In the genomic region with DNA sequence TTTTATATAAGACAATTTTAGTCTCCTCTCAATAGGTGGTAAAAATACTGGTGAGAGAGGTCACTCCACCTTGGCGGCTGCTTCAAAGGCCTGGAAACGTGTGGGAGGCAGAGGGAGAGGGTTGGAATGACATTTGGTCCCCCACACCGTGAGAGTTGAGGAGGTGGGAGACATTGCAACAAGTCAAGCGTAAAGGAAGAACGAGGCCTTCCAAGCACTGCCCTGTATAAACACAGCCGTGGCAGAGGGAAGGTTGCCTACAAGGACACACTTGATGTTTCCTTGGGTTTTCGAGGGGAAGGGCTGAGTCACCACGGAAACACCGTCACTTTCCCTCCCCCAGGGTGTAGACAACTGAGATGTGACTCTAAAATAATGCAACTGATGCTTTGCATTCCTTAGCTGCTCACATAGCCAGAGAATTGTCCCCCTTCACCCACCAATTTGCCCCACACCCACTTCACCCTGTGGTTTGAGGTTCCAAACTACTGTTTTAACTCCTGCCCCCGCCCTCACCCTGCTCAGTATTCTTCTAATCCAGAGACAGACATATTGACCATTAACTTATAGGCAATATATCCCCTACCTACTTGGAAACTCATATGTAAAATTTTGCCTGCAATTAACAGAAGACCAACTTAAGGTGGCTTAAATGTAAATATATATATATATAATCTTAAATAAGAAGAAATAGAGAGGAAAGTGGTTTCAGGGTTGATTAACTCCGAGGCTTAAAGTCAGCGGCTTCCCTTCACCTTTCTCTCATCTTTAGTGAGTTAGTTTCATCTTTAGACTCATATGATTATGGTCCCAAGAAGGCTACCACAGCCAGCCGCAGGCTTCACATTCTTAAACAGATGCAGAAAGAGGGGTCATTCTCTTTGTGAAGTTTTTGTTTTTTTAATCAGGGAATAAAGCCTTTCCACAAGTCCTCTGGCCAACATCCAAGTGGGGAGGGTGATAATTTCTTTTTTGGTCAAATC, we compare ENCODE assay signal across 14 cellular contexts. TPM values are rescaled to one million over a fixed set of nuclear protein-coding genes. Genes with fewer than 3 reads are reported as not detected.
DNase-seq lines count a peak whose midpoint lies in the region; ATAC-seq and TF ChIP-seq lines count a peak whose summit lies in the region.
"Had no signal": no experiment of that assay in that cellular context is flagged by ENCODE, and none has a peak within 500 bp of the region (broad histone marks: within the 10 kb centered on the region; RNA-seq: fewer than 3 reads in every experiment).

No MANE protein-coding gene starts in this region.

- no peaks in the 10 kb centered on the region for H3F3A ChIP-seq in PC-3 (ENCODE audit: low read length, unreplicated experiment)

- intact Hi-C loops in PC-3 (cut with micrococcal nuclease): no loop called here
- intact Hi-C loops in activated CD4-positive, alpha-beta T cell treated with anti-CD3 and anti-CD28 coated beads, Interleukin-2, amount 10 ng/mL, durations not matched to agents 24 days and 14 days (cut with micrococcal nuclease): no loop called here

- no peaks in the 10 kb centered on the region for H3K4me1 Mint-ChIP-seq in activated CD4-positive, alpha-beta T cell treated with anti-CD3 and anti-CD28 coated beads, Interleukin-2, amount 10 ng/mL, durations not matched to agents 24 days and 14 days

- H3K9me3 ChIP-seq in PC-3 (ENCODE audit: low read length): no peaks in the 10 kb centered on the region
- H3K9me3 ChIP-seq: heart right ventricle, spleen had no signal

- H3K27ac Mint-ChIP-seq in activated CD4-positive, alpha-beta T cell treated with anti-CD3 and anti-CD28 coated beads, Interleukin-2, amount 10 ng/mL, durations not matched to agents 24 days and 14 days: no peak overlapping the region
- H3K27ac Mint-ChIP-seq: activated T-helper 2 cell treated with anti-CD3 and anti-CD28 coated beads, Interferon-gamma antibody, Interleukin-2, Interleukin-4, amounts not matched to agents 10 μg/mL and 5 μg/mL and 100 μg/mL, durations not matched to agents 14 hours and 24 hours and 36 hours; dendritic cell treated with granulocyte-macrophage colony-stimulating factor and Interleukin-4, amounts not matched to agents 40 ng/mL and 50 ng/mL, for 4 days had no signal

- H3K4me1 ChIP-seq in PC-3 (ENCODE audit: insufficient read depth, low read length): 0 out of 2 replicates have a peak, but pooled peaks cover 4% of the 10 kb centered on the region
- H3K4me1 ChIP-seq: heart right ventricle, spleen had no signal

- H3K36me3 Mint-ChIP-seq in activated CD4-positive, alpha-beta T cell treated with anti-CD3 and anti-CD28 coated beads, Interleukin-2, amount 10 ng/mL, durations not matched to agents 24 days and 14 days (ENCODE audit: low read depth): no peaks in the 10 kb centered on the region

- CTCF ChIA-PET in PC-3 (lab: Charles Lee): no interaction called here

- H3K36me3 ChIP-seq in PC-3 (ENCODE audit: low read depth, low read length): no peaks in the 10 kb centered on the region
- H3K36me3 ChIP-seq: heart right ventricle, spleen had no signal

- H3K27me3 ChIP-seq in PC-3 (ENCODE audit: low read length): no peaks in the 10 kb centered on the region
- H3K27me3 ChIP-seq: spleen had no signal

- no peaks in the 10 kb centered on the region for H3K9me2 ChIP-seq in PC-3 (replicated peaks; ENCODE audit: low read length)

- no TSS peak for BruUV-seq in PC-3 (replicated peaks; lab: Mats Ljungman, UMichigan)

- H2AFZ ChIP-seq in PC-3 (ENCODE audit: low read length): no peak overlapping the region

- H4K20me1 ChIP-seq in PC-3 (ENCODE audit: low read length): no peaks in the 10 kb centered on the region

- no peak overlapping the region for H3K4me3 Mint-ChIP-seq in activated CD4-positive, alpha-beta T cell treated with anti-CD3 and anti-CD28 coated beads, Interleukin-2, amount 10 ng/mL, durations not matched to agents 24 days and 14 days
- H3K4me3 Mint-ChIP-seq: dendritic cell treated with granulocyte-macrophage colony-stimulating factor and Interleukin-4, amounts not matched to agents 40 ng/mL and 50 ng/mL, for 4 days had no signal

- peak; percentile 84 for ATAC-seq in GM21526 (IDR thresholded peaks at IDR 0.05; ENCODE audit: low FRiP score, unreplicated experiment)
- ATAC-seq in PC-3: peak; percentile 49
- no peak for ATAC-seq in HG03175 (IDR thresholded peaks at IDR 0.05; ENCODE audit: unreplicated experiment)
- ATAC-seq: heart right ventricle, Panc1 had no signal

- no peak overlapping the region for H3K4me2 ChIP-seq in PC-3 (ENCODE audit: low read length)

- H3K27ac ChIP-seq in PC-3 (ENCODE audit: low read length): no peak overlapping the region
- H3K27ac ChIP-seq: heart right ventricle, spleen had no signal

- POLR2A ChIA-PET in PC-3 (lab: Charles Lee; ENCODE audit: unreplicated experiment): no interaction called here

- peak; percentile 25 for DNase-seq in AG08395 (ENCODE audit: low spot score)
- DNase-seq in PC-3: peak; percentile 51
- peak; percentile 39 for DNase-seq in fibroblast of pulmonary artery (ENCODE audit: low read depth)
- DNase-seq in 8988T: no peak
- DNase-seq in activated CD4-positive, alpha-beta T cell treated with anti-CD3 and anti-CD28 coated beads, Interleukin-2, amount 10 ng/mL, durations not matched to agents 24 days and 14 days: no peak
- no peak for DNase-seq in NCI-H2081 (lab: John Stamatoyannopoulos, UW)
- DNase-seq: heart right ventricle, NCI-H1436 treated with DMSO at 0.1 percent for 48 hours, spleen had no signal

- H3K9me3 Mint-ChIP-seq in activated CD4-positive, alpha-beta T cell treated with anti-CD3 and anti-CD28 coated beads, Interleukin-2, amount 10 ng/mL, durations not matched to agents 24 days and 14 days: no peaks in the 10 kb centered on the region
- H3K9me3 Mint-ChIP-seq: activated T-helper 2 cell treated with anti-CD3 and anti-CD28 coated beads, Interferon-gamma antibody, Interleukin-2, Interleukin-4, amounts not matched to agents 10 μg/mL and 5 μg/mL and 100 μg/mL, durations not matched to agents 14 hours and 24 hours and 36 hours; dendritic cell treated with granulocyte-macrophage colony-stimulating factor and Interleukin-4, amounts not matched to agents 40 ng/mL and 50 ng/mL, for 4 days had no signal

- no peak for TF ChIP-seq CTCF in PC-3 (conservative IDR thresholded peaks at IDR 0.05; ENCODE audit: low read depth, low read length)
- no peak for TF ChIP-seq CTCF in fibroblast of pulmonary artery (IDR thresholded peaks at IDR 0.05; ENCODE audit: low read length, missing control alignments)

- H3K79me2 ChIP-seq in PC-3 (ENCODE audit: low read length): no peaks in the 10 kb centered on the region

- H3K4me3 ChIP-seq in PC-3 (ENCODE audit: low read length): no peak overlapping the region
- H3K4me3 ChIP-seq in fibroblast of pulmonary artery (replicated peaks; ENCODE audit: low read depth, low read length): no peak overlapping the region
- H3K4me3 ChIP-seq: heart right ventricle, spleen had no signal

- H3K27me3 Mint-ChIP-seq in activated CD4-positive, alpha-beta T cell treated with anti-CD3 and anti-CD28 coated beads, Interleukin-2, amount 10 ng/mL, durations not matched to agents 24 days and 14 days: no peaks in the 10 kb centered on the region
- H3K27me3 Mint-ChIP-seq: dendritic cell treated with granulocyte-macrophage colony-stimulating factor and Interleukin-4, amounts not matched to agents 40 ng/mL and 50 ng/mL, for 4 days had no signal

- H3K9ac ChIP-seq in PC-3 (ENCODE audit: low read length): no peak overlapping the region

RNA-seq across cellular contexts. Expression of gene BDNF, which starts 54.1 kb away (rescaled TPM):
- total RNA-seq in PC-3 (2014; rRNA removed): 3.4 and 3.8 TPM in 2 replicates
- total RNA-seq in activated CD4-positive, alpha-beta T cell treated with anti-CD3 and anti-CD28 coated beads, Interleukin-2, amount 10 ng/mL, durations not matched to agents 24 days and 14 days: not detected in 2 replicates
- total RNA-seq: activated T-helper 2 cell treated with anti-CD3 and anti-CD28 coated beads, Interferon-gamma antibody, Interleukin-2, Interleukin-4, amounts not matched to agents 10 μg/mL and 5 μg/mL and 100 μg/mL, durations not matched to agents 14 hours and 24 hours and 36 hours had no signal

Comparison
In these comparisons a context has a peak if more than half of its experiments do, and no peak if none do; other contexts are left out.
1. DNase-seq: peak in AG08395 (single experiment), PC-3 (single experiment) and fibroblast of pulmonary artery (single experiment); none in 8988T (single experiment), activated CD4-positive, alpha-beta T cell treated with anti-CD3 and anti-CD28 coated beads, Interleukin-2, amount 10 ng/mL, durations not matched to agents 24 days and 14 days (single experiment) and NCI-H2081 (0 of 2).